8 cellular contexts compared by ENCODE assay signal in genomic region chr4:109559625-109559982, GRCh38. TPM values are rescaled to one million over a fixed set of nuclear protein-coding genes. Genes with fewer than 3 reads are reported as not detected.
DNase-seq lines count a peak whose midpoint lies in the region; ATAC-seq lines count a peak whose summit lies in the region.

No MANE protein-coding gene starts in this region.

- peak; percentile 48 for DNase-seq in NOMO-1 treated with DMSO at 0.1 percent for 48 hours (lab: John Stamatoyannopoulos, UW; ENCODE audit: unreplicated experiment)
- DNase-seq in NOMO-1 treated with dmso at 0.1 percent for 144 hours (lab: John Stamatoyannopoulos, UW; ENCODE audit: unreplicated experiment), result no peak
- peak in 1 of 2 experiments; percentile 54 for DNase-seq in SJCRH30
- DNase-seq in astrocyte of the hippocampus (ENCODE audit: low read depth, low spot score), result peak; percentile 68
- peak; percentile 80 for DNase-seq in islet precursor cell
- peak; percentile 47 for DNase-seq in stimulated activated CD4-positive, alpha-beta T cell treated with anti-CD3 and anti-CD28 coated beads, Interleukin-4, amount 100 ng/mL, for 24 hours
- DNase-seq in foreskin melanocyte, result no peak

- peak overlapping the region; percentile 89 for H3K27ac ChIP-seq in SJCRH30

- peak overlapping the region; percentile 74 for H3K4me3 ChIP-seq in SJCRH30

- ATAC-seq in HG02973 (IDR thresholded peaks at IDR 0.05; ENCODE audit: unreplicated experiment), result peak; percentile 14

- H3K27me3 ChIP-seq in SJCRH30, result no peaks in the 10 kb centered on the region

- H3K4me1 ChIP-seq in SJCRH30, result peaks cover 12% of the 10 kb centered on the region

- no peaks in the 10 kb centered on the region for H3K9me3 ChIP-seq in SJCRH30 (replicated peaks)

- H3K36me3 ChIP-seq in SJCRH30, result peaks cover under 1% of the 10 kb centered on the region; the same call in 1 of the 2 replicates

RNA-seq across cellular contexts. Expression of gene MCUB, which starts 0.4 kb away (rescaled TPM):
- total RNA-seq in SJCRH30 (2014; rRNA removed; shearing (Covaris generic)), result 39.9 and 46.1 TPM in 2 replicates

Comparison
In these comparisons a context has a peak if more than half of its experiments do, and no peak if none do; other contexts are left out.
1. DNase-seq: peak in NOMO-1 treated with DMSO at 0.1 percent for 48 hours (single experiment), astrocyte of the hippocampus (single experiment), islet precursor cell (single experiment) and stimulated activated CD4-positive, alpha-beta T cell treated with anti-CD3 and anti-CD28 coated beads, Interleukin-4, amount 100 ng/mL, for 24 hours (single experiment); none in NOMO-1 treated with dmso at 0.1 percent for 144 hours (single experiment) and foreskin melanocyte (single experiment).